Comparison of ENCODE assay signal across 20 cellular contexts in the genomic region with DNA sequence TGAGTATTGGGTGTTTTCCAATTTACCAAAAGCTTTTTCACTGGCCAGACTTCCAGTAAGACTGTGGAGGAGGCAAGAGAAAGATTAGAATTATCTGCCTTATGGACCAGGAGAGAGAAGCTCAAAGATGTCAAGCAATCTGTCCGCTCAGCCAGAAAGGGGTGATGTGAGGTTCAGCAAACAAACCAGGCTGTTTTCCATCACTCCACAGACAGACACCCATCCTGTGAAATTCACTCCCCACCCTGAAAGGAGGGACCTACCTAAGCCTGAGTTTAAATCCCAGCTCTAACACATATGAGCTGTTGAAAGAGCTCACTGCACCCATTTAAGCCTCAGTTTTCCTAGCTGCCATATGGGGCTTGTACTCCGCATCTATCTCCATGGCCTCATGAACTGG. TPM values are rescaled to one million over a fixed set of nuclear protein-coding genes. Genes with fewer than 3 reads are reported as not detected.
DNase-seq lines count a peak whose midpoint lies in the region; ATAC-seq and TF ChIP-seq lines count a peak whose summit lies in the region.
"Had no signal": no experiment of that assay in that cellular context is flagged by ENCODE, and none has a peak within 500 bp of the region (broad histone marks: within the 10 kb centered on the region; RNA-seq: fewer than 3 reads in every experiment).

No MANE protein-coding gene starts in this region.

- H3K4me3 ChIP-seq in right atrium auricular region (no peak overlapping the region), psoas muscle (no peak overlapping the region), uterus (no peak overlapping the region)
- H3K4me3 ChIP-seq: BLaER1 had no signal

- intact Hi-C loops in left ventricle myocardium superior (cut with micrococcal nuclease) (no loop called here), psoas muscle (cut with DNase I) (no loop called here), uterus (cut with DNase I; ENCODE audit: low total_unique reads) (no loop called here)

- no peak for ATAC-seq in left ventricle myocardium superior
- ATAC-seq in psoas muscle: no peak
- ATAC-seq in GM18502 (IDR thresholded peaks at IDR 0.05; ENCODE audit: poor library complexity, unreplicated experiment): no peak
- no peak for ATAC-seq in HG03135 (IDR thresholded peaks at IDR 0.05; ENCODE audit: unreplicated experiment)
- ATAC-seq: HCT116 had no signal

- TF ChIP-seq POLR2A in uterus (IDR thresholded peaks at IDR 0.05): no peak

- no peaks in the 10 kb centered on the region for H3K36me3 ChIP-seq in right atrium auricular region
- H3K36me3 ChIP-seq in psoas muscle (ENCODE audit: insufficient read depth in 1 of 2, low read depth in 1 of 2): no peaks in the 10 kb centered on the region
- no peaks in the 10 kb centered on the region for H3K36me3 ChIP-seq in uterus
- H3K36me3 ChIP-seq: BLaER1 had no signal

- 86 to 96% (median 95%) methylated on average over 2 of the region's 2 CpGs for WGBS in psoas muscle, 3 donors

- H3K27me3 ChIP-seq in right atrium auricular region (no peaks in the 10 kb centered on the region), psoas muscle (ENCODE audit: insufficient read depth in 3 of 3, low read length in 2 of 3) (no peaks in the 10 kb centered on the region), uterus (no peaks in the 10 kb centered on the region)
- H3K27me3 ChIP-seq: BLaER1 had no signal

- H3K27ac ChIP-seq in right atrium auricular region: peak overlapping the region; percentile 32 to 60
- H3K27ac ChIP-seq in psoas muscle: peak overlapping the region; percentile 61
- peak overlapping the region; percentile 17 to 20 for H3K27ac ChIP-seq in uterus
- H3K27ac ChIP-seq: BLaER1 had no signal

- H3K4me1 ChIP-seq in right atrium auricular region: peaks cover 0 to 32% of the 10 kb centered on the region in 2 donors
- peaks cover 27% of the 10 kb centered on the region for H3K4me1 ChIP-seq in psoas muscle
- peaks cover 0 to 9% of the 10 kb centered on the region in 2 donors for H3K4me1 ChIP-seq in uterus

- TF ChIP-seq CTCF in right atrium auricular region (IDR thresholded peaks at IDR 0.05) (no peak), psoas muscle (IDR thresholded peaks at IDR 0.05) (no peak), uterus (IDR thresholded peaks at IDR 0.05) (no peak)

- H3K9me3 ChIP-seq in right atrium auricular region (no peaks in the 10 kb centered on the region), psoas muscle (no peaks in the 10 kb centered on the region), uterus (no peaks in the 10 kb centered on the region)
- H3K9me3 ChIP-seq: BLaER1 had no signal

- no peak for DNase-seq in right atrium auricular region (ENCODE audit: low spot score)
- no peak for DNase-seq in left ventricle myocardium superior
- DNase-seq in NCI-H82 treated with DMSO at 0.1 percent for 48 hours (lab: John Stamatoyannopoulos, UW; ENCODE audit: unreplicated experiment): peak; percentile 59
- DNase-seq in psoas muscle: no peak
- DNase-seq in uterus: no peak
- DNase-seq: 8988T; Calu3; CD4-positive, alpha-beta memory T cell; DMS79 treated with DMSO at 0.1 percent for 48 hours; GF-D8; GOT3; H7; HFFc6 had no signal

RNA-seq across cellular contexts. Expression of a gene that starts 14.9 kb away (rescaled TPM):
- total RNA-seq in right atrium auricular region: 1 to 10 TPM; 1.5 to 2.7 TPM
- total RNA-seq in left ventricle myocardium superior: 11.0 TPM
- total RNA-seq in psoas muscle: 1 to 10 TPM; 3.9 to 8.5 (median 4.7) TPM
- 1 to 10 TPM; 1.1 to 2.1 (median 1.8) TPM for polyA plus RNA-seq in psoas muscle
- 10 to 100 TPM in 3 of 4 donors, 1 to 10 TPM in 1; 7.9 to 52.9 (median 43.3) TPM for total RNA-seq in uterus
- polyA plus RNA-seq: CD14-positive monocyte; CD4-positive, alpha-beta memory T cell had no signal

RNA-seq across cellular contexts. Expression of a gene that starts 41.3 kb away (rescaled TPM):
- total RNA-seq in right atrium auricular region: not detected
- total RNA-seq in left ventricle myocardium superior: not detected
- under 1 TPM in 1 of 4 donors, not detected in 3; 0.13 TPM for total RNA-seq in psoas muscle
- under 1 TPM in 2 of 3 donors, not detected in 1; 0.03 to 0.04 TPM for polyA plus RNA-seq in psoas muscle
- total RNA-seq in uterus: 1 to 10 TPM; 1.5 to 5.4 (median 2.7) TPM
- total RNA-seq: A673; CD4-positive, alpha-beta memory T cell; HFFc6 had no signal
- polyA plus RNA-seq: AG04450; CD14-positive monocyte; CD4-positive, alpha-beta memory T cell had no signal
